ENCODE assay signal across 15 cellular contexts in genomic region chr22:27903805-27904473, GRCh38. TPM values are rescaled to one million over a fixed set of nuclear protein-coding genes. Genes with fewer than 3 reads are reported as not detected.
DNase-seq lines count a peak whose midpoint lies in the region; ATAC-seq and TF ChIP-seq lines count a peak whose summit lies in the region.
"Had no signal": no experiment of that assay in that cellular context is flagged by ENCODE, and none has a peak within 500 bp of the region (broad histone marks: within the 10 kb centered on the region; RNA-seq: fewer than 3 reads in every experiment).

No MANE protein-coding gene starts in this region.

- POLR2A ChIA-PET in HEK293 (lab: Yijun Ruan, JAX) = interaction anchor here (3.0 kb wide), 1 partner anchor 16 kb away, joined by 10 read pairs; the partner anchor contains the start of gene PITPNB

- WGBS in GM23248 (ENCODE audit: low coverage in 1 of 2, low lambda C conversion rate in 2 of 2, missing lambda C conversion rate in 2 of 2), 2 experiments = 97 to 98% methylated on average over 3 of the region's 3 CpGs

- H3K27ac Mint-ChIP-seq in activated CD4-positive, alpha-beta T cell treated with anti-CD3 and anti-CD28 coated beads, Interleukin-2, amount 10 ng/mL, durations not matched to agents 24 days and 14 days = peak overlapping the region; percentile 77
- peak overlapping the region; percentile 79 for H3K27ac Mint-ChIP-seq in activated T-helper 17 cell treated with anti-CD3 and anti-CD28 coated beads, Interleukin-2, amount 50 U/mL, for 72 hours
- peak overlapping the region; percentile 8 to 56 for H3K27ac Mint-ChIP-seq in natural killer cell treated with Interleukin-12 subunit alpha and Interleukin-12 subunit beta and Interleukin-15 and Interleukin-18, amount 100 ng/mL, for 72 hours
- H3K27ac Mint-ChIP-seq: brain had no signal

- H3K27ac ChIP-seq in HEK293 (ENCODE audit: extremely low read depth, low read depth, low read length) (no peak overlapping the region), GM23248 (no peak overlapping the region)
- H3K27ac ChIP-seq: foreskin keratinocyte, parathyroid adenoma had no signal

- peak overlapping the region; percentile 47 for H3K4me3 Mint-ChIP-seq in activated CD4-positive, alpha-beta T cell treated with anti-CD3 and anti-CD28 coated beads, Interleukin-2, amount 10 ng/mL, durations not matched to agents 24 days and 14 days
- H3K4me3 Mint-ChIP-seq in activated T-helper 17 cell treated with anti-CD3 and anti-CD28 coated beads, Interleukin-2, amount 50 U/mL, for 72 hours = peak overlapping the region; percentile 54
- no peak overlapping the region for H3K4me3 Mint-ChIP-seq in natural killer cell treated with Interleukin-12 subunit alpha and Interleukin-12 subunit beta and Interleukin-15 and Interleukin-18, amount 100 ng/mL, for 72 hours
- H3K4me3 Mint-ChIP-seq: brain, mesothelial cell of epicardium had no signal

- H3K4me3 ChIP-seq in HEK293 (ENCODE audit: low read depth, low read length) (no peak overlapping the region), GM23248 (no peak overlapping the region)

- H3K4me1 ChIP-seq in HEK293 (ENCODE audit: control insufficient read depth, insufficient read depth, low read length) = no peaks in the 10 kb centered on the region
- peaks cover 5% of the 10 kb centered on the region; the same call in 1 of the 2 replicates for H3K4me1 ChIP-seq in GM23248 (ENCODE audit: insufficient read depth)
- H3K4me1 ChIP-seq: foreskin keratinocyte, parathyroid adenoma had no signal

- no peak overlapping the region for H2AFZ ChIP-seq in GM23248
- H2AFZ ChIP-seq: parathyroid adenoma had no signal

- peaks cover 62 to 73% of the 10 kb centered on the region in 2 experiments for H3K36me3 ChIP-seq in HEK293 (ENCODE audit: control insufficient read depth in 2 of 2, insufficient read depth in 1 of 2, low read length in 2 of 2)
- H3K36me3 ChIP-seq in GM23248 (ENCODE audit: low read depth) = peaks cover 15% of the 10 kb centered on the region

- no peaks in the 10 kb centered on the region for H3K27me3 ChIP-seq in GM23248 (replicated peaks; ENCODE audit: insufficient read depth)
- H3K27me3 ChIP-seq: foreskin keratinocyte had no signal

- no peaks in the 10 kb centered on the region for H3K27me3 Mint-ChIP-seq in activated CD4-positive, alpha-beta T cell treated with anti-CD3 and anti-CD28 coated beads, Interleukin-2, amount 10 ng/mL, durations not matched to agents 24 days and 14 days
- H3K27me3 Mint-ChIP-seq in activated T-helper 17 cell treated with anti-CD3 and anti-CD28 coated beads, Interleukin-2, amount 50 U/mL, for 72 hours = no peaks in the 10 kb centered on the region
- H3K27me3 Mint-ChIP-seq in natural killer cell treated with Interleukin-12 subunit alpha and Interleukin-12 subunit beta and Interleukin-15 and Interleukin-18, amount 100 ng/mL, for 72 hours = no peaks in the 10 kb centered on the region
- H3K27me3 Mint-ChIP-seq: brain had no signal

- peaks cover 4% of the 10 kb centered on the region; the same call in 1 of the 2 replicates for H4K20me1 ChIP-seq in GM23248 (ENCODE audit: insufficient read depth)

- H3K9ac ChIP-seq in GM23248 = no peak overlapping the region
- H3K9ac ChIP-seq: parathyroid adenoma had no signal

- in situ Hi-C loops in GM23248 (cut with MboI) = no loop called here

- no peaks in the 10 kb centered on the region for H3K9me2 ChIP-seq in GM23248 (ENCODE audit: insufficient read depth)

- peaks cover 40% of the 10 kb centered on the region for H3K4me1 Mint-ChIP-seq in activated CD4-positive, alpha-beta T cell treated with anti-CD3 and anti-CD28 coated beads, Interleukin-2, amount 10 ng/mL, durations not matched to agents 24 days and 14 days
- H3K4me1 Mint-ChIP-seq in activated T-helper 17 cell treated with anti-CD3 and anti-CD28 coated beads, Interleukin-2, amount 50 U/mL, for 72 hours = peaks cover 28% of the 10 kb centered on the region
- peaks cover 29 to 37% of the 10 kb centered on the region in 2 donors for H3K4me1 Mint-ChIP-seq in natural killer cell treated with Interleukin-12 subunit alpha and Interleukin-12 subunit beta and Interleukin-15 and Interleukin-18, amount 100 ng/mL, for 72 hours (ENCODE audit: low read depth in 2 of 2)
- H3K4me1 Mint-ChIP-seq: brain had no signal

- no peak overlapping the region for H3K4me2 ChIP-seq in GM23248 (ENCODE audit: unreplicated experiment)

- no peaks in the 10 kb centered on the region for H3K9me3 Mint-ChIP-seq in activated CD4-positive, alpha-beta T cell treated with anti-CD3 and anti-CD28 coated beads, Interleukin-2, amount 10 ng/mL, durations not matched to agents 24 days and 14 days
- no peaks in the 10 kb centered on the region for H3K9me3 Mint-ChIP-seq in activated T-helper 17 cell treated with anti-CD3 and anti-CD28 coated beads, Interleukin-2, amount 50 U/mL, for 72 hours
- no peaks in the 10 kb centered on the region for H3K9me3 Mint-ChIP-seq in natural killer cell treated with Interleukin-12 subunit alpha and Interleukin-12 subunit beta and Interleukin-15 and Interleukin-18, amount 100 ng/mL, for 72 hours
- H3K9me3 Mint-ChIP-seq: brain, mesothelial cell of epicardium had no signal

- H3K36me3 Mint-ChIP-seq in activated CD4-positive, alpha-beta T cell treated with anti-CD3 and anti-CD28 coated beads, Interleukin-2, amount 10 ng/mL, durations not matched to agents 24 days and 14 days (ENCODE audit: low read depth) = peaks cover 63% of the 10 kb centered on the region
- H3K36me3 Mint-ChIP-seq in activated T-helper 17 cell treated with anti-CD3 and anti-CD28 coated beads, Interleukin-2, amount 50 U/mL, for 72 hours (ENCODE audit: low read depth) = peaks cover 100% of the 10 kb centered on the region
- H3K36me3 Mint-ChIP-seq in natural killer cell treated with Interleukin-12 subunit alpha and Interleukin-12 subunit beta and Interleukin-15 and Interleukin-18, amount 100 ng/mL, for 72 hours = peaks cover 26% of the 10 kb centered on the region

- intact Hi-C loops in activated CD4-positive, alpha-beta T cell treated with anti-CD3 and anti-CD28 coated beads, Interleukin-2, amount 10 ng/mL, durations not matched to agents 24 days and 14 days (cut with micrococcal nuclease) = loop anchor here (1.0 kb wide), 1 partner anchor 11 kb away; no protein-coding TSS in a partner anchor

- H3K79me2 ChIP-seq in GM23248 (ENCODE audit: insufficient read depth) = peaks cover 100% of the 10 kb centered on the region

- peaks cover 29% of the 10 kb centered on the region for H3F3A ChIP-seq in GM23248 (ENCODE audit: insufficient read depth)

- CTCF ChIA-PET in HEK293 (lab: Yijun Ruan, JAX) = interaction anchor here (0.6 to 0.7 kb wide), 2 partner anchors 184 to 725 kb away, joined by 4 to 6 read pairs; no protein-coding TSS in a partner anchor

- H3K9me3 ChIP-seq in HEK293 (ENCODE audit: control insufficient read depth, insufficient read depth, low read depth, low read length) = no peaks in the 10 kb centered on the region
- no peaks in the 10 kb centered on the region for H3K9me3 ChIP-seq in GM23248 (ENCODE audit: low read depth)

- peak; percentile 53 for DNase-seq in activated CD4-positive, alpha-beta T cell treated with anti-CD3 and anti-CD28 coated beads, Interleukin-2, amount 10 ng/mL, durations not matched to agents 24 days and 14 days
- DNase-seq in activated CD4-positive, alpha-beta T cell treated with anti-CD3 and anti-CD28 coated beads for 48 hours = no peak
- DNase-seq in natural killer cell treated with Interleukin-12 subunit alpha and Interleukin-12 subunit beta and Interleukin-15 and Interleukin-18, amount 100 ng/mL, for 72 hours (ENCODE audit: low spot score) = no peak
- DNase-seq in GM23248 (no peak), GM19240 (ENCODE audit: insufficient read length, low spot score) (no peak)
- DNase-seq: foreskin keratinocyte, NCI-H1092 treated with DMSO at 0.1 percent for 48 hours, NCI-H226, trophoblast cell had no signal

- peak; percentile 92 for ATAC-seq in activated T-helper 17 cell treated with anti-CD3 and anti-CD28 coated beads, Interleukin-2, amount 50 U/mL, for 72 hours (replicated peaks)
- peak in 1 of 2 donors; percentile 57 for ATAC-seq in natural killer cell treated with Interleukin-12 subunit alpha and Interleukin-12 subunit beta and Interleukin-15 and Interleukin-18, amount 100 ng/mL, for 72 hours
- ATAC-seq in HG03342 (IDR thresholded peaks at IDR 0.05; ENCODE audit: unreplicated experiment) = no peak
- ATAC-seq: foreskin keratinocyte had no signal

- TF ChIP-seq CTCF in HEK293 (tag by site-specific recombination; IDR thresholded peaks at IDR 0.05) = no peak

TF ChIP-seq in HEK293, 187 proteins besides CTCF, POLR2A, EP300 and RAD21 (continues in another document):
- TF ChIP-seq ZNF561 (tag by site-specific recombination; IDR thresholded peaks at IDR 0.05; ENCODE audit: borderline replicate concordance) (no peak), ZNF544 (tag by site-specific recombination; IDR thresholded peaks at IDR 0.05) (no peak), ZBTB17 (tag by site-specific recombination; IDR thresholded peaks at IDR 0.05) (no peak), FEZF1 (tag by site-specific recombination; IDR thresholded peaks at IDR 0.05) (0 out of 2 replicates have a peak, but pooled peaks have one; percentile 30), ZNF747 (tag by site-specific recombination; IDR thresholded peaks at IDR 0.05) (no peak), GFI1B (tag by site-specific recombination; IDR thresholded peaks at IDR 0.05) (0 out of 2 replicates have a peak, but pooled peaks have one; percentile 61), ZNF768 (tag by site-specific recombination; IDR thresholded peaks at IDR 0.05) (no peak)
- TF ChIP-seq, protein P1, sequence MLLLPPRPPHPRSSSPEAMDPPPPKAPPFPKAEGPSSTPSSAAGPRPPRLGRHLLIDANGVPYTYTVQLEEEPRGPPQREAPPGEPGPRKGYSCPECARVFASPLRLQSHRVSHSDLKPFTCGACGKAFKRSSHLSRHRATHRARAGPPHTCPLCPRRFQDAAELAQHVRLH (tag by site-specific recombination; IDR thresholded peaks at IDR 0.05) = no peak

RNA-seq across cellular contexts. Expression of gene PITPNB, which starts 15.1 kb away (rescaled TPM):
- total RNA-seq in activated CD4-positive, alpha-beta T cell treated with anti-CD3 and anti-CD28 coated beads, Interleukin-2, amount 10 ng/mL, durations not matched to agents 24 days and 14 days = 148 TPM in 2 replicates
- total RNA-seq in activated T-helper 17 cell treated with anti-CD3 and anti-CD28 coated beads, Interleukin-2, amount 50 U/mL, for 72 hours = 100 to 1,000 TPM in 1 of 2 donors, 10 to 100 TPM in 1; 86.1 to 119 TPM
- 100 to 1,000 TPM; 105 to 123 TPM for total RNA-seq in natural killer cell treated with Interleukin-12 subunit alpha and Interleukin-12 subunit beta and Interleukin-15 and Interleukin-18, amount 100 ng/mL, for 72 hours
- 16.2 and 17.7 TPM in 2 replicates for total RNA-seq in GM23248 (2014; rRNA removed; shearing (Covaris generic))
- 79.8 and 82.1 TPM in 2 replicates for polyA plus RNA-seq in GM23248 (2016; fragmentation: Nextera tagmentation; extraction: Ambion mirVana)
